ENCODE assay signal across 8 cellular contexts in genomic region chr15:99732711-99733267, GRCh38. TPM values are rescaled to one million over a fixed set of nuclear protein-coding genes. Genes with fewer than 3 reads are reported as not detected.
DNase-seq lines count a peak whose midpoint lies in the region; ATAC-seq, FAIRE-seq and TF ChIP-seq lines count a peak whose summit lies in the region.

No MANE protein-coding gene starts in this region.

- H4K91ac ChIP-seq in neuronal stem cell (ENCODE audit: low read depth, low read length, poor library complexity), result no peak overlapping the region

- H4K20me1 ChIP-seq in SU-DHL-6 (ENCODE audit: low read depth, low read length) (no peaks in the 10 kb centered on the region), fibroblast of lung (ENCODE audit: control insufficient read depth, extremely low read depth, insufficient read depth, low read length) (no peaks in the 10 kb centered on the region)

- H3K4me3 ChIP-seq in A549 (peak overlapping the region; percentile 61), SU-DHL-6 (ENCODE audit: insufficient read depth, low read length, poor library complexity, severe bottlenecking) (peak overlapping the region; percentile 68), fibroblast of lung (replicated peaks in 1 of 4; ENCODE audit: control extremely low read depth in 1 of 4, insufficient read depth in 1 of 4, low read depth in 3 of 4, low read length in 4 of 4) (peak overlapping the region; percentile 56 to 84 (median 72)), neuronal stem cell (ENCODE audit: low read length in 2 of 2) (peak overlapping the region; percentile 82 to 94)

- H3K27me3 ChIP-seq in SU-DHL-6 (ENCODE audit: low read length) (no peaks in the 10 kb centered on the region), fibroblast of lung (ENCODE audit: control insufficient read depth, insufficient read depth, low read length) (no peaks in the 10 kb centered on the region), neuronal stem cell (ENCODE audit: control insufficient read depth in 3 of 3, insufficient read depth in 3 of 3, low read depth in 1 of 3, low read length in 3 of 3) (peaks cover 0 to 3% (median 0%) of the 10 kb centered on the region in 3 experiments)

- H3K4me2 ChIP-seq in A549, result peak overlapping the region; percentile 86
- peak overlapping the region; percentile 70 for H3K4me2 ChIP-seq in SU-DHL-6 (ENCODE audit: low read depth, low read length, poor library complexity, severe bottlenecking)
- peak overlapping the region; percentile 93 for H3K4me2 ChIP-seq in fibroblast of lung (ENCODE audit: extremely low read depth, insufficient read depth, low read length)
- peak overlapping the region; percentile 89 for H3K4me2 ChIP-seq in neuronal stem cell (ENCODE audit: insufficient read depth, low read length, poor library complexity, severe bottlenecking)

- FAIRE-seq in A549 (lab: Jason Lieb, UNC), result no peak

- DNase-seq in A549 (ENCODE audit: low read depth in 1 of 2, low spot score in 1 of 2), result no peak
- DNase-seq in fibroblast of lung (ENCODE audit: low read depth in 2 of 2), result no peak
- no peak for DNase-seq in neuronal stem cell (ENCODE audit: low spot score)
- DNase-seq in T-helper 9 cell, result no peak
- no peak for DNase-seq in NCI-H774 (lab: John Stamatoyannopoulos, UW)

- no peak overlapping the region for H3K14ac ChIP-seq in neuronal stem cell (ENCODE audit: low read length)

- H3K23ac ChIP-seq in neuronal stem cell (ENCODE audit: low read depth, low read length, poor library complexity), result peak overlapping the region; percentile 77

- POLR2A ChIA-PET in A549 (lab: Yijun Ruan, JAX), result interaction anchor here (0.6 to 1.5 kb wide), 20 partner anchors 10 to 1091 kb away, joined by 3 to 17 read pairs (median 4); partner anchors contain the start of gene LRRC28

- no peak for TF ChIP-seq EP300 in A549 (IDR thresholded peaks at IDR 0.05)

- TF ChIP-seq POLR2A in A549 (IDR thresholded peaks at IDR 0.05; ENCODE audit: low read length), result no peak

- no peaks in the 10 kb centered on the region for H3F3A ChIP-seq in SU-DHL-6 (ENCODE audit: insufficient read depth)

- H4K8ac ChIP-seq in neuronal stem cell (ENCODE audit: low read depth, low read length), result no peak overlapping the region

- H2AFZ ChIP-seq in SU-DHL-6 (ENCODE audit: low read depth, low read length, severe bottlenecking) (peak overlapping the region; percentile 81), fibroblast of lung (ENCODE audit: low read length) (peak overlapping the region; percentile 47), neuronal stem cell (ENCODE audit: low read length) (peak overlapping the region; percentile 100)

- H2BK5ac ChIP-seq in neuronal stem cell (ENCODE audit: low read length), result peak overlapping the region; percentile 90

- H2AK5ac ChIP-seq in neuronal stem cell (ENCODE audit: low read depth, low read length), result peak overlapping the region; percentile 74

- H3K9me2 ChIP-seq in SU-DHL-6 (replicated peaks; ENCODE audit: insufficient read depth, low read length), result no peaks in the 10 kb centered on the region

- ATAC-seq in A549 (peak; percentile 54 to 63), GM18508 (IDR thresholded peaks at IDR 0.05; ENCODE audit: insufficient read depth, unreplicated experiment) (peak; percentile 6), HG03039 (IDR thresholded peaks at IDR 0.05; ENCODE audit: unreplicated experiment) (peak; percentile 4)

- no peak for TF ChIP-seq CTCF in A549 (IDR thresholded peaks at IDR 0.05)
- TF ChIP-seq CTCF in SU-DHL-6 (IDR thresholded peaks at IDR 0.05; ENCODE audit: insufficient read depth, low read length, poor library complexity, severe bottlenecking), result no peak
- no peak for TF ChIP-seq CTCF in fibroblast of lung (conservative IDR thresholded peaks at IDR 0.05 in 1 of 2, IDR thresholded peaks at IDR 0.05 in 1 of 2; ENCODE audit: low read depth in 1 of 2, low read length in 2 of 2)

- H3K18ac ChIP-seq in neuronal stem cell (ENCODE audit: low read length), result peak overlapping the region; percentile 93

- no peaks in the 10 kb centered on the region for H3K79me1 ChIP-seq in neuronal stem cell (ENCODE audit: low read depth, low read length)

- H3K27ac ChIP-seq in A549 (peak overlapping the region; percentile 71 to 88), SU-DHL-6 (ENCODE audit: low read depth, low read length) (no peak overlapping the region), fibroblast of lung (ENCODE audit: insufficient read depth, low read length) (peak overlapping the region; percentile 62), neuronal stem cell (replicated peaks; ENCODE audit: low read length) (peak overlapping the region; percentile 59)

- H3K36me3 ChIP-seq in SU-DHL-6 (ENCODE audit: low read length), result no peaks in the 10 kb centered on the region
- no peaks in the 10 kb centered on the region for H3K36me3 ChIP-seq in fibroblast of lung (ENCODE audit: control insufficient read depth, insufficient read depth, low read length)
- peaks cover 11 to 18% of the 10 kb centered on the region in 2 donors for H3K36me3 ChIP-seq in neuronal stem cell (replicated peaks in 1 of 2; ENCODE audit: control insufficient read depth in 2 of 2, insufficient read depth in 2 of 2, low read length in 2 of 2)

- no peaks in the 10 kb centered on the region for H3K9me3 ChIP-seq in A549
- no peaks in the 10 kb centered on the region for H3K9me3 ChIP-seq in SU-DHL-6 (ENCODE audit: insufficient read depth, low read length)
- H3K9me3 ChIP-seq in fibroblast of lung (ENCODE audit: control insufficient read depth, insufficient read depth, low read depth, low read length), result no peaks in the 10 kb centered on the region
- H3K9me3 ChIP-seq in neuronal stem cell (replicated peaks in 1 of 2; ENCODE audit: control insufficient read depth in 2 of 2, insufficient read depth in 1 of 2, low read depth in 1 of 2, low read length in 2 of 2), result peaks cover 0 to 3% of the 10 kb centered on the region in 2 donors

- H2BK120ac ChIP-seq in neuronal stem cell (ENCODE audit: low read depth, low read length), result peak overlapping the region; percentile 49

- H3K4ac ChIP-seq in neuronal stem cell (ENCODE audit: low read length), result no peak overlapping the region

- peak overlapping the region; percentile 67 for H3K9ac ChIP-seq in SU-DHL-6 (ENCODE audit: low read length)
- peak overlapping the region; percentile 82 for H3K9ac ChIP-seq in fibroblast of lung (ENCODE audit: insufficient read depth, low read length)
- peak overlapping the region; percentile 82 for H3K9ac ChIP-seq in neuronal stem cell (ENCODE audit: low read depth, low read length, poor library complexity)

- 19% methylated on average over 22 of the region's 49 CpGs for WGBS in A549 (ENCODE audit: missing lambda C conversion rate)
- no CpG with 5 or more reads among the region's 49 CpGs for WGBS in neuronal stem cell (ENCODE audit: extremely low coverage in 2 of 2, insufficient read length in 2 of 2, insufficient replicate concordance in 1 of 2), 2 donors

- H3K4me1 ChIP-seq in A549, result peaks cover 10% of the 10 kb centered on the region; the same call in 1 of the 3 replicates
- H3K4me1 ChIP-seq in fibroblast of lung (ENCODE audit: control insufficient read depth, extremely low read depth, insufficient read depth, low read length), result no peaks in the 10 kb centered on the region
- H3K4me1 ChIP-seq in neuronal stem cell (ENCODE audit: control insufficient read depth in 2 of 2, insufficient read depth in 1 of 2, low read depth in 1 of 2, low read length in 2 of 2), result peaks cover 4 to 6% of the 10 kb centered on the region in 2 donors

- H3K79me2 ChIP-seq in SU-DHL-6 (ENCODE audit: insufficient read depth, low read length) (no peaks in the 10 kb centered on the region), fibroblast of lung (ENCODE audit: control insufficient read depth, insufficient read depth, low read length) (no peaks in the 10 kb centered on the region)

- H2BK12ac ChIP-seq in neuronal stem cell (ENCODE audit: low read length), result no peak overlapping the region

- no peak for TF ChIP-seq RAD21 in A549 (conservative IDR thresholded peaks at IDR 0.05 in 1 of 2, IDR thresholded peaks at IDR 0.05 in 1 of 2)

- H2BK15ac ChIP-seq in neuronal stem cell (ENCODE audit: low read length), result peak overlapping the region; percentile 43

- CTCF ChIA-PET in A549 (lab: Yijun Ruan, JAX), result interaction anchor here (0.8 to 3.5 kb wide), 10 partner anchors 14 to 632 kb away, joined by 3 to 30 read pairs (median 4); no protein-coding TSS in a partner anchor

TF ChIP-seq in A549, 52 proteins besides CTCF, POLR2A, EP300 and RAD21:
- peak; percentile 77; the same call in 1 of the 2 replicates for TF ChIP-seq PHF8 (IDR thresholded peaks at IDR 0.05; ENCODE audit: borderline replicate concordance, low read depth)
- no peak for TF ChIP-seq KDM1A (IDR thresholded peaks at IDR 0.05; ENCODE audit: low read depth)
- TF ChIP-seq E2F6 (IDR thresholded peaks at IDR 0.05; ENCODE audit: borderline replicate concordance, low read depth), result peak; percentile 57; the same call in 1 of the 2 replicates

RNA-seq across cellular contexts. Expression of gene LYSMD4, which starts 0.4 kb away (rescaled TPM):
- polyA plus RNA-seq in A549 (2011; rRNA removed), result 3.8 TPM in 2 replicates
- polyA plus RNA-seq in A549 (2012; cell fraction: cytosol; rRNA removed), result 4.8 and 5.6 TPM in 2 replicates
- 12.3 and 18.5 TPM in 2 replicates for polyA plus RNA-seq in A549 (2012; cell fraction: nucleus; rRNA removed)
- polyA plus RNA-seq in A549 (2017; fragmentation: RNase III; extraction: RNeasy Plus Mini Kit Qiagen cat#74134 plus additional on column Dnase treatment), result 5.4 to 6.0 TPM (median 6.0 TPM) in 3 replicates
- 5.5 and 5.9 TPM in 2 replicates for polyA minus RNA-seq in A549 (2011; rRNA and poly(A)+ RNA removed)
- 7.4 and 12.6 TPM in 2 replicates for total RNA-seq in fibroblast of lung
- polyA plus RNA-seq in fibroblast of lung, result 3.6 and 7.0 TPM in 2 replicates
- 5.3 and 7.3 TPM in 2 replicates for polyA plus RNA-seq in fibroblast of lung (2012)
- polyA minus RNA-seq in fibroblast of lung (ENCODE audit: low replicate concordance), result 0.67 and 6.0 TPM in 2 replicates
- 7.9 TPM for polyA plus RNA-seq in neuronal stem cell (2013, experiment 1 of 2)
- polyA plus RNA-seq in neuronal stem cell (2013, experiment 2 of 2), result 7.6 TPM

Comparison
In these comparisons a context has a peak if more than half of its experiments do, and no peak if none do; other contexts are left out.
1. ATAC-seq: peak in every context shown above with its lines; median percentile 58 in A549; 6 in GM18508; 4 in HG03039.
2. H2AFZ ChIP-seq: peak in every context shown above with its lines; median percentile 100 in neuronal stem cell; 81 in SU-DHL-6; 47 in fibroblast of lung.